Comparison of ENCODE assay signal across 20 cellular contexts in the genomic region with DNA sequence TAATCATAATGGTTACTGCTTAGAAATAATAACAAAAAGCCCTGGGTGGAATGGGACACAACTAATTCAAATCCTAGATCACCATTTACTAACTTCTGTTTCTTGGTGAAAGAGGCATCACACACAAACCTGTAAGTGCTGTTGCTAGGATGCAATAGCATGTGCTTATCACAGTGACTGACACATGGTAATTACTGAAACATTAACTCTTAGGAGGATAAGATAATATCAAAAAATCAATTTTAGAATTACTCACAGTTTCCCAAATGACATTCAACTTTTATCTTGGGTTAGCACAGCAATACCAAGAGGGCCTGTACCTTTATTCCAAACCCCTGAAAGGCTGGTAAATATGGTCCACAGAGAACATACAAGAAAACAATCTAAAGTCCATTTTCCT.
"Had no signal": no experiment of that assay in that cellular context is flagged by ENCODE, and none has a peak within 500 bp of the region (broad histone marks: within the 10 kb centered on the region; RNA-seq: fewer than 3 reads in every experiment).

No MANE protein-coding gene starts in this region.

- H3K27me3 ChIP-seq: SJSA1 had no signal

- H3K4me3 ChIP-seq: SJSA1 had no signal

- H3K4me1 ChIP-seq: SJSA1 had no signal

- ATAC-seq: HepG2 had no signal

- DNase-seq: IMR-90, Kasumi-1, MM.1S, NCI-H1092 treated with DMSO at 0.1 percent for 48 hours, NCI-H1436, NCI-H187, NCI-H2029, NCI-H2081 treated with DMSO at 0.1 percent for 48 hours, NCI-H2227 treated with DMSO at 0.1 percent for 48 hours, NCI-H446, NCI-H510A, NCI-H524 treated with DMSO at 0.1 percent for 48 hours, NCI-H69, NCI-H774, Right ventricle myocardium superior, RPMI8226, SIG-M5 had no signal

- H3K9me3 ChIP-seq: SJSA1 had no signal

- H3K27ac ChIP-seq: KMS-11, SJSA1 had no signal
